Comparison of ENCODE assay signal across 1 cellular context in the genomic region with DNA sequence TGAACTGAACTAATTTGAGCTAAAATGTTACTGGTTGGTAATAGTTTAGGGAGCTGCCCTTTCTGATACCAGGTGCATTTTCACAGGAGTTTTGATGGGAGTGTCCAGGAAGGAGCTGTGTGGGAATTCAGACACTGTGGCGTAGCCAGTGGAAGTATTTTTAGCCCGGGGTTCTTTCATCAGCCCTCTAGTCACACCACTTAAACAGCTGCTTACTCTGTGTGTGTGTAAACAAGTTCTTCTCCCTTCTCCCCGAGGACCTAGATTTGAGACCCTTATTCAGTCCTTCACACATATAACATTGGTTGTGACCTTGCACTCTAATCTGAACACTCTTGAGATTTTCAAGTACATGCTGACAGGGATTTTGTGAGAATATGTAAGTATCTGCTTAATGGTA.
TF ChIP-seq lines count a peak whose summit lies in the region.

No MANE protein-coding gene starts in this region.

TF ChIP-seq in H1, 55 proteins besides CTCF, POLR2A, EP300 and RAD21:
- TF ChIP-seq TCF12 (IDR thresholded peaks at IDR 0.05; ENCODE audit: low read depth, low read length) (no peak), SUZ12 (IDR thresholded peaks at IDR 0.05; ENCODE audit: low read length) (no peak), BRCA1 (IDR thresholded peaks at IDR 0.05; ENCODE audit: low read depth, low read length) (no peak)
